In genomic region chr2:234702731-234703225, GRCh38 we compare ENCODE assay signal across 28 cellular contexts.
DNase-seq lines count a peak whose midpoint lies in the region; ATAC-seq, FAIRE-seq and TF ChIP-seq lines count a peak whose summit lies in the region.
"Had no signal": no experiment of that assay in that cellular context is flagged by ENCODE, and none has a peak within 500 bp of the region (broad histone marks: within the 10 kb centered on the region; RNA-seq: fewer than 3 reads in every experiment).

No MANE protein-coding gene starts in this region.

- H3K79me1 ChIP-seq in H1 (ENCODE audit: low read depth, low read length) = no peaks in the 10 kb centered on the region

- H2BK15ac ChIP-seq in H1 (ENCODE audit: low read length) = peak overlapping the region; percentile 72; the same call in 1 of the 2 replicates

- H3K4me3 ChIP-seq in H1 (ENCODE audit: extremely low read depth in 1 of 4, insufficient read depth in 2 of 4, low read depth in 3 of 4, low read length in 4 of 4) = no peak overlapping the region
- H3K4me3 ChIP-seq: sigmoid colon, stomach, tibial artery had no signal

- CTCF ChIA-PET in H1 (lab: Charles Lee; ENCODE audit: partially characterized antibody) = interaction anchor here (1.2 to 2.0 kb wide), 2 partner anchors 17 to 43 kb away, joined by 3 to 7 read pairs; no protein-coding TSS in a partner anchor

- no peak overlapping the region for H2BK5ac ChIP-seq in H1 (ENCODE audit: low read depth, low read length)

- no peak overlapping the region for H3K27ac ChIP-seq in H1 (ENCODE audit: low read depth, low read length)
- H3K27ac ChIP-seq: HL-60, parathyroid adenoma, RWPE1, sigmoid colon, stomach, tibial artery had no signal

- WGBS in H1 (ENCODE audit: extremely low coverage in 1 of 2, insufficient coverage in 1 of 2, insufficient read length in 1 of 2, insufficient replicate concordance in 2 of 2, low coverage in 1 of 2, low lambda C conversion rate in 2 of 2, missing lambda C conversion rate in 1 of 2), 2 experiments = 90% methylated on average over 12 of the region's 12 CpGs; no CpG with 5 or more reads in 1 of the 2 experiments

- TF ChIP-seq POLR2A in H1 (IDR thresholded peaks at IDR 0.05; ENCODE audit: control extremely low read depth in 1 of 2, low read depth in 2 of 2, low read length in 2 of 2) = no peak

- H3K9me3 ChIP-seq in H1 (ENCODE audit: insufficient read depth in 2 of 2, low read depth in 1 of 2, low read length in 1 of 2) = peaks cover 5 to 10% of the 10 kb centered on the region in 2 experiments
- H3K9me3 ChIP-seq: sigmoid colon, tibial artery had no signal

- no peaks in the 10 kb centered on the region for H3K36me3 ChIP-seq in H1 (ENCODE audit: control insufficient read depth in 2 of 4, insufficient read depth in 4 of 4, low read length in 3 of 4)
- H3K36me3 ChIP-seq: sigmoid colon, stomach, tibial artery had no signal

- H3K23ac ChIP-seq in H1 (ENCODE audit: insufficient read length) = no peak overlapping the region

- peak overlapping the region; percentile 35 for H4K91ac ChIP-seq in H1 (replicated peaks; ENCODE audit: insufficient read length, low read length)

- H3K4me1 ChIP-seq in H1 (replicated peaks in 1 of 4; ENCODE audit: control insufficient read depth in 3 of 4, insufficient read depth in 4 of 4, low read length in 3 of 4) = peaks cover 0 to 5% (median 5%) of the 10 kb centered on the region in 4 experiments; a peak in 4 of 7 replicates
- H3K4me1 ChIP-seq: parathyroid adenoma, sigmoid colon, stomach, tibial artery had no signal

- TF ChIP-seq EP300 in H1 (IDR thresholded peaks at IDR 0.05; ENCODE audit: borderline replicate concordance in 1 of 2, low read depth in 2 of 2, low read length in 2 of 2) = no peak

- H3K27me3 ChIP-seq in H1 (replicated peaks in 1 of 4; ENCODE audit: control insufficient read depth in 3 of 4, extremely low read depth in 1 of 4, insufficient read depth in 3 of 4, low read length in 3 of 4) = no peaks in the 10 kb centered on the region
- H3K27me3 ChIP-seq: sigmoid colon, stomach had no signal

- no peak overlapping the region for H3K4me2 ChIP-seq in H1 (ENCODE audit: insufficient read depth in 1 of 2, low read depth in 2 of 2, low read length in 2 of 2)

- peak overlapping the region; percentile 65; the same call in 1 of the 2 replicates for H2AK5ac ChIP-seq in H1 (ENCODE audit: low read depth, low read length)

- ATAC-seq in GM19035 (IDR thresholded peaks at IDR 0.05; ENCODE audit: unreplicated experiment) (no peak), HG03135 (IDR thresholded peaks at IDR 0.05; ENCODE audit: unreplicated experiment) (no peak)
- ATAC-seq: left ventricle myocardium superior had no signal

- no peaks in the 10 kb centered on the region for H4K20me1 ChIP-seq in H1 (replicated peaks in 1 of 2; ENCODE audit: control insufficient read depth in 1 of 2, insufficient read depth in 2 of 2, low read length in 2 of 2)

- no peak for FAIRE-seq in H1 (lab: Jason Lieb, UNC)
- FAIRE-seq: H54 had no signal

- no peak overlapping the region for H3K14ac ChIP-seq in H1 (ENCODE audit: insufficient read length)

- no peak overlapping the region for H2AFZ ChIP-seq in H1 (ENCODE audit: low read length)
- H2AFZ ChIP-seq: parathyroid adenoma had no signal

- no peak for TF ChIP-seq RAD21 in H1 (IDR thresholded peaks at IDR 0.05 in 1 of 2, conservative IDR thresholded peaks at IDR 0.05 in 1 of 2; ENCODE audit: low read depth in 2 of 2, low read length in 2 of 2)

- H4K8ac ChIP-seq in H1 (ENCODE audit: extremely low read depth, insufficient read depth, low read length) = no peak overlapping the region

- H2BK20ac ChIP-seq in H1 (ENCODE audit: low read length) = peak overlapping the region; percentile 61; the same call in 1 of the 2 replicates

- peak overlapping the region; percentile 0; the same call in 1 of the 2 replicates for H3K18ac ChIP-seq in H1 (ENCODE audit: extremely low read depth, low read length)

- H3K23me2 ChIP-seq in H1 (ENCODE audit: low read depth, low read length) = no peaks in the 10 kb centered on the region

- H3K4ac ChIP-seq in H1 (replicated peaks; ENCODE audit: insufficient read length, low read depth, low read length) = no peak overlapping the region

- POLR2A ChIA-PET in H1 (lab: Charles Lee; ENCODE audit: partially characterized antibody) = no interaction called here

- H3K56ac ChIP-seq in H1 (replicated peaks; ENCODE audit: insufficient read length, low read depth, low read length) = no peak overlapping the region

- no peak overlapping the region for H2BK120ac ChIP-seq in H1 (replicated peaks; ENCODE audit: low read depth, low read length)

- DNase-seq in NCI-H526 treated with DMSO at 0.1 percent for 48 hours (lab: John Stamatoyannopoulos, UW) = peak; percentile 30
- no peak for DNase-seq in NCI-H526 (lab: John Stamatoyannopoulos, UW)
- DNase-seq in NCI-H345 (lab: John Stamatoyannopoulos, UW) = peak; percentile 62
- no peak for DNase-seq in H1 (ENCODE audit: low read depth in 1 of 2, low spot score in 2 of 2)
- peak; percentile 73 for DNase-seq in renal cortical epithelial cell (ENCODE audit: low read depth)
- no peak for DNase-seq in stimulated activated CD4-positive, alpha-beta T cell treated with anti-CD3 and anti-CD28 coated beads, Interleukin-15, amount 100 ng/mL, for 24 hours
- DNase-seq: 8988T; activated CD4-positive, alpha-beta T cell treated with anti-CD3 and anti-CD28 coated beads, Interleukin-2, amount 10 ng/mL, durations not matched to agents 24 days and 14 days; activated naive CD4-positive, alpha-beta T cell treated with Interleukin-2 at 50 U/mL for 16 hours; activated T-cell treated with anti-CD3 and anti-CD28 coated beads, Interleukin-2, amount 50 U/mL, for 48 hours; AML-193; amniotic stem cell; CD8-positive, alpha-beta memory T cell; effector CD8-positive, alpha-beta T cell; foreskin melanocyte; left ventricle myocardium superior; NCI-H1092 treated with DMSO at 0.1 percent for 48 hours; NCI-H2081 treated with DMSO at 0.1 percent for 48 hours; NCI-H510A; sigmoid colon; stomach; tibial artery had no signal

- no peak overlapping the region for H3K9ac ChIP-seq in H1 (replicated peaks in 1 of 4; ENCODE audit: extremely low read depth in 1 of 4, low read depth in 3 of 4, low read length in 3 of 4)
- H3K9ac ChIP-seq: parathyroid adenoma had no signal

- no peak for TF ChIP-seq CTCF in H1 (IDR thresholded peaks at IDR 0.05; ENCODE audit: control extremely low read depth in 1 of 3, insufficient read depth in 1 of 3, low read depth in 1 of 3, low read length in 3 of 3)

- H3K79me2 ChIP-seq in H1 (ENCODE audit: control insufficient read depth in 1 of 2, insufficient read depth in 2 of 2, low read length in 2 of 2) = no peaks in the 10 kb centered on the region
- H3K79me2 ChIP-seq: parathyroid adenoma had no signal

- H4K5ac ChIP-seq in H1 (ENCODE audit: insufficient read length, low read depth, low read length) = no peak overlapping the region

- peak overlapping the region; percentile 68; the same call in 1 of the 2 replicates for H2BK12ac ChIP-seq in H1 (ENCODE audit: low read depth, low read length)

TF ChIP-seq in H1, 55 proteins besides CTCF, POLR2A, EP300 and RAD21:
- no peak for TF ChIP-seq TCF12 (IDR thresholded peaks at IDR 0.05; ENCODE audit: low read depth, low read length)
- TF ChIP-seq SP2 (IDR thresholded peaks at IDR 0.05; ENCODE audit: low read length) = no peak
- TF ChIP-seq SIN3A (conservative IDR thresholded peaks at IDR 0.05 in 1 of 2, IDR thresholded peaks at IDR 0.05 in 1 of 2; ENCODE audit: low read depth in 1 of 2, low read length in 2 of 2) = no peak
- TF ChIP-seq RNF2 (IDR thresholded peaks at IDR 0.05; ENCODE audit: borderline replicate concordance, low read depth, low read length, missing control alignments, poor library complexity, severe bottlenecking) = no peak
- TF ChIP-seq RBBP5 (IDR thresholded peaks at IDR 0.05; ENCODE audit: borderline replicate concordance, low read depth, low read length) = no peak
- no peak for TF ChIP-seq TAF1 (IDR thresholded peaks at IDR 0.05; ENCODE audit: low read depth, low read length)
- no peak for TF ChIP-seq SIRT6 (IDR thresholded peaks at IDR 0.05; ENCODE audit: low read length)
- no peak for TF ChIP-seq ATF3 (IDR thresholded peaks at IDR 0.05; ENCODE audit: insufficient read depth, low read depth, low read length)

Comparison
In these comparisons a context has a peak if more than half of its experiments do, and no peak if none do; other contexts are left out.
1. DNase-seq: peak in NCI-H526 treated with DMSO at 0.1 percent for 48 hours (single experiment), NCI-H345 (single experiment) and renal cortical epithelial cell (single experiment); none in NCI-H526 (0 of 2), H1 (0 of 2) and stimulated activated CD4-positive, alpha-beta T cell treated with anti-CD3 and anti-CD28 coated beads, Interleukin-15, amount 100 ng/mL, for 24 hours (single experiment).